ENCODE assay signal across 8 cellular contexts in the genomic region with DNA sequence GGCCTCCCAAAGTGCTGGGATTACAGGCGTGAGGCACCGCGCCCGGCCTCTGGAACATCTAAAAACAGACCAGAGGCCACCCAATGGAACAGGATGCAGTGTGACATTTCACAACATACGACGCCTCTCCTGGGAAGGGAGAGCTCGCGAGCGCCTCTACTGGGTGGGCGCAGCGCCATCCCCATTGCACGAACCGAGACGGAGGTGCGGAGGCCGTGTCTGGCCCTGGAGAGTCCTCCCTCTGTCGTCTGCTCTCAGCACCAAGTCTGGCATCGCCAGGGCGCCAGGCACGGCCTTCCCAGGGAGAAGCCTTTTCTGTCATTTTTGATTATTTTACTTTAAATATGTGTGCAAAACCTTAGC. TPM values are rescaled to one million over a fixed set of nuclear protein-coding genes. Genes with fewer than 3 reads are reported as not detected.
DNase-seq lines count a peak whose midpoint lies in the region; ATAC-seq and TF ChIP-seq lines count a peak whose summit lies in the region.

No MANE protein-coding gene starts in this region.

- CTCF ChIA-PET in WTC11 (lab: Charles Lee), result interaction anchor here (0.6 to 3.9 kb wide), 66 partner anchors 9 to 679 kb away, joined by 3 to 41 read pairs (median 4); partner anchors contain the start of genes ACKR3 and GBX2

- WGBS in right cardiac atrium, result 10% methylated on average over 20 of the region's 20 CpGs

- H3K36me3 Mint-ChIP-seq in WTC11, result no peaks in the 10 kb centered on the region
- no peaks in the 10 kb centered on the region for H3K36me3 Mint-ChIP-seq in stimulated activated effector memory CD8-positive, alpha-beta T cell treated with anti-CD3 and anti-CD28 coated beads, Interleukin-12 subunit alpha, Interleukin-12 subunit beta, amount 100 ng/mL, for 72 hours

- H3K4me3 ChIP-seq in right cardiac atrium (ENCODE audit: low read length), result no peak overlapping the region

- POLR2A ChIA-PET in WTC11 (lab: Charles Lee), result no interaction called here

- H3K4me1 Mint-ChIP-seq in WTC11, result peaks cover 49% of the 10 kb centered on the region
- peaks cover 6% of the 10 kb centered on the region for H3K4me1 Mint-ChIP-seq in stimulated activated effector memory CD8-positive, alpha-beta T cell treated with anti-CD3 and anti-CD28 coated beads, Interleukin-12 subunit alpha, Interleukin-12 subunit beta, amount 100 ng/mL, for 72 hours

- H3K27me3 Mint-ChIP-seq in WTC11 (ENCODE audit: low read depth), result peaks cover 71% of the 10 kb centered on the region

- H3K4me1 ChIP-seq in right cardiac atrium (ENCODE audit: control insufficient read depth, insufficient read depth, low read length), result no peaks in the 10 kb centered on the region

- DNase-seq in AG08396 (ENCODE audit: low spot score) (peak; percentile 75), H4 (ENCODE audit: low spot score) (peak; percentile 25), WTC11 (ENCODE audit: low spot score) (peak; percentile 89), right cardiac atrium (peak; percentile 45 to 78 (median 71)), NK-92 (lab: John Stamatoyannopoulos, UW; ENCODE audit: unreplicated experiment) (no peak), GM03348 (ENCODE audit: low spot score) (no peak)
- no peak for DNase-seq in stimulated activated effector memory CD8-positive, alpha-beta T cell treated with anti-CD3 and anti-CD28 coated beads, Interleukin-12 subunit alpha, Interleukin-12 subunit beta, amount 100 ng/mL, for 72 hours (ENCODE audit: low spot score in 2 of 2)

- H3K9me3 ChIP-seq in right cardiac atrium (ENCODE audit: control insufficient read depth, low read length), result no peaks in the 10 kb centered on the region

- intact Hi-C loops in right cardiac atrium (cut with DNase I), result loop anchor here in 3 of 4 donors (5.0 to 10.0 kb wide), 3 partner anchors 373 to 410 kb away; no protein-coding TSS in a partner anchor

- H3K27ac ChIP-seq in right cardiac atrium (ENCODE audit: low read length), result no peak overlapping the region

- peak overlapping the region; percentile 76 for H3K4me3 Mint-ChIP-seq in WTC11
- peak overlapping the region; percentile 68 for H3K4me3 Mint-ChIP-seq in stimulated activated effector memory CD8-positive, alpha-beta T cell treated with anti-CD3 and anti-CD28 coated beads, Interleukin-12 subunit alpha, Interleukin-12 subunit beta, amount 100 ng/mL, for 72 hours

- H3K27ac Mint-ChIP-seq in WTC11, result no peak overlapping the region
- H3K27ac Mint-ChIP-seq in stimulated activated effector memory CD8-positive, alpha-beta T cell treated with anti-CD3 and anti-CD28 coated beads, Interleukin-12 subunit alpha, Interleukin-12 subunit beta, amount 100 ng/mL, for 72 hours, result no peak overlapping the region

- TF ChIP-seq CTCF in WTC11 (IDR thresholded peaks at IDR 0.05), result no peak

- no peaks in the 10 kb centered on the region for H3K27me3 ChIP-seq in right cardiac atrium (ENCODE audit: control insufficient read depth, insufficient read depth)

- H3K9me3 Mint-ChIP-seq in WTC11, result no peaks in the 10 kb centered on the region
- H3K9me3 Mint-ChIP-seq in stimulated activated effector memory CD8-positive, alpha-beta T cell treated with anti-CD3 and anti-CD28 coated beads, Interleukin-12 subunit alpha, Interleukin-12 subunit beta, amount 100 ng/mL, for 72 hours, result no peaks in the 10 kb centered on the region

- ATAC-seq in WTC11 (peak; percentile 72), right cardiac atrium (peak; percentile 47 to 74), HG03457 (IDR thresholded peaks at IDR 0.05; ENCODE audit: unreplicated experiment) (no peak)
- ATAC-seq in stimulated activated effector memory CD8-positive, alpha-beta T cell treated with anti-CD3 and anti-CD28 coated beads, Interleukin-12 subunit alpha, Interleukin-12 subunit beta, amount 100 ng/mL, for 72 hours, result peak; percentile 66

TF ChIP-seq in WTC11, 78 proteins besides CTCF, POLR2A, EP300 and RAD21:
- TF ChIP-seq, protein P1, sequence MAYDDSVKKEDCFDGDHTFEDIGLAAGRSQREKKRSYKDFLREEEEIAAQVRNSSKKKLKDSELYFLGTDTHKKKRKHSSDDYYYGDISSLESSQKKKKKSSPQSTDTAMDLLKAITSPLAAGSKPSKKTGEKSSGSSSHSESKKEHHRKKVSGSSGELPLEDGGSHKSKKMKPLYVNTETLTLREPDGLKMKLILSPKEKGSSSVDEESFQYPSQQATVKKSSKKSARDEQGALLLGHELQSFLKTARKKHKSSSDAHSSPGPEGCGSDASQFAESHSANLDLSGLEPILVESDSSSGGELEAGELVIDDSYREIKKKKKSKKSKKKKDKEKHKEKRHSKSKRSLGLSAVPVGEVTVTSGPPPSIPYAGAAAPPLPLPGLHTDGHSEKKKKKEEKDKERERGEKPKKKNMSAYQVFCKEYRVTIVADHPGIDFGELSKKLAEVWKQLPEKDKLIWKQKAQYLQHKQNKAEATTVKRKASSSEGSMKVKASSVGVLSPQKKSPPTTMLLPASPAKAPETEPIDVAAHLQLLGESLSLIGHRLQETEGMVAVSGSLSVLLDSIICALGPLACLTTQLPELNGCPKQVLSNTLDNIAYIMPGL (CRISPR knock-in tag; IDR thresholded peaks at IDR 0.05), result peak; percentile 75; the same call in 1 of the 2 replicates
- TF ChIP-seq ETV6 (CRISPR knock-in tag; IDR thresholded peaks at IDR 0.05) (no peak), ZNF263 (CRISPR knock-in tag; IDR thresholded peaks at IDR 0.05; ENCODE audit: low read depth) (0 out of 2 replicates have a peak, but pooled peaks have one; percentile 70)

RNA-seq across cellular contexts. Expression of gene GBX2, which starts 9.4 kb away (rescaled TPM):
- total RNA-seq in H4 (2014; rRNA removed; shearing (Covaris generic)), result 0.04 and 1.1 TPM in 2 replicates
- 15.3 to 25.6 TPM (median 19.1 TPM) in 3 replicates for total RNA-seq in WTC11 (2021)
- total RNA-seq in right cardiac atrium, result not detected
- not detected for polyA plus RNA-seq in right cardiac atrium

Comparison
In these comparisons a context has a peak if more than half of its experiments do, and no peak if none do; other contexts are left out.
1. DNase-seq: peak in AG08396 (single experiment), H4 (single experiment), WTC11 (single experiment) and right cardiac atrium (3 of 3); none in stimulated activated effector memory CD8-positive, alpha-beta T cell treated with anti-CD3 and anti-CD28 coated beads, Interleukin-12 subunit alpha, Interleukin-12 subunit beta, amount 100 ng/mL, for 72 hours (0 of 2), NK-92 (single experiment) and GM03348 (single experiment).